2 cellular contexts compared by ENCODE assay signal in the genomic region with DNA sequence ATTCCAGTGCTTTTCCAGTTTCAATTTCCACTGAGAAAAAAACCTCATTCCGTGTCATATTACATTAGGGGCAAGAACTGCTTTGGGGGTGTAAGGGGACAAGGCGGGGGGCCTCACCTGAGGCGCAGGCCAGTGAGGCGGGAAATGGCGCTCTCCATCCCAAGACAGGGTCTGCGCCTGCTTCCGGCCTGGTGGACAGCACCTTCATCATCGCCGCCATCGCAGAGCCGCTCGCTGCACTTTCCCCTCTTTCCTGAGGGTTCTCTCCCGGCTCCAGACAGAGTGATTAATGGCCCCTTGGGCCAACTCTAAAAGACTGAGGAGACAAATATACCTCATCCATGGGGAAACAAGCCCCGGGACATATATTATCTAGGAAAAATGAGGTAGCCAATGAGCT.
TF ChIP-seq lines count a peak whose summit lies in the region.

No MANE protein-coding gene starts in this region.

TF ChIP-seq in HEK293T, 16 proteins besides CTCF, POLR2A, EP300 and RAD21:
- no peak for TF ChIP-seq CTBP1 (IDR thresholded peaks at IDR 0.05; ENCODE audit: borderline replicate concordance)
- TF ChIP-seq, protein P1, sequence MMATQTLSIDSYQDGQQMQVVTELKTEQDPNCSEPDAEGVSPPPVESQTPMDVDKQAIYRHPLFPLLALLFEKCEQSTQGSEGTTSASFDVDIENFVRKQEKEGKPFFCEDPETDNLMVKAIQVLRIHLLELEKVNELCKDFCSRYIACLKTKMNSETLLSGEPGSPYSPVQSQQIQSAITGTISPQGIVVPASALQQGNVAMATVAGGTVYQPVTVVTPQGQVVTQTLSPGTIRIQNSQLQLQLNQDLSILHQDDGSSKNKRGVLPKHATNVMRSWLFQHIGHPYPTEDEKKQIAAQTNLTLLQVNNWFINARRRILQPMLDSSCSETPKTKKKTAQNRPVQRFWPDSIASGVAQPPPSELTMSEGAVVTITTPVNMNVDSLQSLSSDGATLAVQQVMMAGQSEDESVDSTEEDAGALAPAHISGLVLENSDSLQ (IDR thresholded peaks at IDR 0.05), result peak; percentile 53

TF ChIP-seq in H1, 55 proteins besides CTCF, POLR2A, EP300 and RAD21:
- TF ChIP-seq ZNF274 (IDR thresholded peaks at IDR 0.05; ENCODE audit: borderline replicate concordance, extremely low read depth, low read length), result no peak
- no peak for TF ChIP-seq TBP (IDR thresholded peaks at IDR 0.05; ENCODE audit: low read depth, low read length)
